25 cellular contexts compared by ENCODE assay signal in the genomic region with DNA sequence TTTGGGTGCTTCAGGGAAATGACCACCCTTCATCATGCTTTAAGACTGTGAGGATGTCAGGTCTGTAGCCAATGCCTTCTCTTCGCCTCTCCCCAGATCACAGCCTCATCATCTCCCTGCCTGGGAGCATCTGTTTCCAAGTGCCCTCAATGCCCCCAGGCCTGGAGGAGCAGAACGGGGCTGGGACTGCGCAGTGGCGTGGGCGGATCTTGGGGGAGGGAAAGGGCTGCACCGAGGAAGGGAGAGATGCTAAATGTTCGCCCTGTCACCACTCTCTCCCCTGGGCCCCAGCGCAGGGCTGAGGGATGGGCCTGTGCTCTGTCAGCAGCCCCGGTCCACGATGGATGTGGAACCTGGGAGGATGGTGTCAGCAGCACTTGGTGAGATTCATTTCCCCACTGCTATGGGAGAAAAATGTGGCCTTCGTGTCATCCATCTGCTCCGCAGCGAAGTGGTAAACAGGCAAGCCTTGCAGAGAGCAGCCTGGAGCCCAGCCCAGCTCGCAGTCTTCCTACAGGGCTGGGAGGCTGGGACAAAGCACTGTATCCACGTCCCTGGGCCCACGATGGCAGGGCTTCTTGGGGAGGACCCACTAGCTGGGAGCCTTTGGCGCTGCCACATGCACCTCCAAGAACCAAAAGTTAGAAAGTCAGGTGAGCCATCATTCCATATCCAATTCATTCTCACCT.
A peak's percentile ranks its signal among the peaks of the same experiment; 100 is the strongest.
DNase-seq lines count a peak whose midpoint lies in the region; TF ChIP-seq lines count a peak whose summit lies in the region.
"Had no signal": no experiment of that assay in that cellular context is flagged by ENCODE, and none has a peak within 500 bp of the region (broad histone marks: within the 10 kb centered on the region; RNA-seq: fewer than 3 reads in every experiment).

No MANE protein-coding gene starts in this region.

- H3K36me3 ChIP-seq in Caco-2 (ENCODE audit: control insufficient read depth, insufficient read depth, low read length), result no peaks in the 10 kb centered on the region
- no peaks in the 10 kb centered on the region for H3K36me3 ChIP-seq in hepatocyte (replicated peaks; ENCODE audit: insufficient read depth, low read depth)
- H3K36me3 ChIP-seq in neuronal stem cell (replicated peaks in 1 of 2; ENCODE audit: control insufficient read depth in 2 of 2, insufficient read depth in 2 of 2, low read length in 2 of 2), result no peaks in the 10 kb centered on the region
- H3K36me3 ChIP-seq in SK-N-SH (replicated peaks in 1 of 2; ENCODE audit: control insufficient read depth in 1 of 2, insufficient read depth in 2 of 2, low read length in 1 of 2), result no peaks in the 10 kb centered on the region
- H3K36me3 ChIP-seq: HAP-1 had no signal

- POLR2A ChIA-PET in Caco-2 (lab: Charles Lee), result no interaction called here
- POLR2A ChIA-PET in SK-N-SH (lab: Yijun Ruan, JAX), result no interaction called here

- H3K9me3 Mint-ChIP-seq in Caco-2 (ENCODE audit: unreplicated experiment), result no peaks in the 10 kb centered on the region
- H3K9me3 Mint-ChIP-seq: CD8-positive, alpha-beta T cell; HFFc6 had no signal

- no peak overlapping the region for H2BK5ac ChIP-seq in neuronal stem cell (ENCODE audit: low read length)

- intact Hi-C loops in Caco-2 (cut with micrococcal nuclease; ENCODE audit: unreplicated experiment), result no loop called here

- no peaks in the 10 kb centered on the region for H3K27me3 Mint-ChIP-seq in Caco-2 (ENCODE audit: insufficient read depth, unreplicated experiment)

- H3K4me3 ChIP-seq in Caco-2 (ENCODE audit: low read depth, low read length), result no peak overlapping the region
- H3K4me3 ChIP-seq in hepatocyte, result no peak overlapping the region
- H3K4me3 ChIP-seq in neuronal stem cell (ENCODE audit: low read length in 2 of 2), result peak overlapping the region in 1 of 2 donors; percentile 27
- no peak overlapping the region for H3K4me3 ChIP-seq in SK-N-SH (ENCODE audit: low read depth in 2 of 2, low read length in 1 of 2)
- H3K4me3 ChIP-seq: GM23248, HAP-1 had no signal

- no peak for TF ChIP-seq RAD21 in SK-N-SH (IDR thresholded peaks at IDR 0.05; ENCODE audit: low read length)

- TF ChIP-seq CTCF in Caco-2 (IDR thresholded peaks at IDR 0.05; ENCODE audit: insufficient read depth in 1 of 2, low read depth in 1 of 2, low read length in 1 of 2, severe bottlenecking in 1 of 2, unreplicated experiment in 1 of 2) (no peak), hepatocyte (IDR thresholded peaks at IDR 0.05; ENCODE audit: poor library complexity) (no peak), SK-N-SH (IDR thresholded peaks at IDR 0.05) (no peak)

- H4K20me1 ChIP-seq in hepatocyte (ENCODE audit: insufficient read depth, poor library complexity, severe bottlenecking), result no peaks in the 10 kb centered on the region
- no peaks in the 10 kb centered on the region for H4K20me1 ChIP-seq in SK-N-SH (ENCODE audit: insufficient read depth)

- H2AFZ ChIP-seq in hepatocyte (no peak overlapping the region), neuronal stem cell (ENCODE audit: low read length) (no peak overlapping the region), SK-N-SH (ENCODE audit: low read depth) (no peak overlapping the region)
- H2AFZ ChIP-seq: GM23248 had no signal

- 72% methylated on average over 17 of the region's 17 CpGs for WGBS in hepatocyte (ENCODE audit: low lambda C conversion rate, missing lambda C conversion rate)
- no CpG with 5 or more reads among the region's 17 CpGs for WGBS in neuronal stem cell (ENCODE audit: extremely low coverage in 2 of 2, insufficient read length in 2 of 2, insufficient replicate concordance in 1 of 2), 2 donors
- 31% methylated on average over 10 of the region's 17 CpGs for WGBS in SK-N-SH (ENCODE audit: low lambda C conversion rate)

- H3K9ac ChIP-seq in neuronal stem cell (ENCODE audit: low read depth, low read length, poor library complexity) (no peak overlapping the region), SK-N-SH (no peak overlapping the region)
- H3K9ac ChIP-seq: GM23248, KMS-11 had no signal

- no TSS peak for BruUV-seq in Caco-2 (replicated peaks; lab: Mats Ljungman, UMichigan)

- DNase-seq in Caco-2 (no peak), SK-N-DZ (ENCODE audit: low spot score) (peak; percentile 69), hepatocyte (ENCODE audit: low spot score) (no peak), neuronal stem cell (ENCODE audit: low spot score) (no peak), SK-N-SH (no peak), KG1 (lab: John Stamatoyannopoulos, UW) (no peak), AG08395 (ENCODE audit: low spot score) (no peak)
- DNase-seq: Calu3; CD8-positive, alpha-beta T cell; DND-41; GM23248; HFFc6; MM.1S; NCI-H1048; NCI-H1417; NCI-H187 treated with DMSO at 0.1 percent for 48 hours; NCI-H2107; NCI-H446 treated with DMSO at 0.1 percent for 48 hours; NCI-H526; NCI-H82; NK-92 treated with Interleukin-12 subunit alpha and Interleukin-12 subunit beta, amount 100 ng/mL, for 24 hours; PC-3 had no signal

- CTCF ChIA-PET in Caco-2 (lab: Charles Lee) (no interaction called here), SK-N-SH (lab: Yijun Ruan, JAX) (interaction anchor here (0.8 kb wide), 1 partner anchor 12 kb away, joined by 3 read pairs; no protein-coding TSS in a partner anchor)

- H3K4me1 Mint-ChIP-seq in Caco-2 (ENCODE audit: low read depth, unreplicated experiment), result peaks cover 35% of the 10 kb centered on the region

- H3K9me2 ChIP-seq in hepatocyte (replicated peaks; ENCODE audit: insufficient read depth), result no peaks in the 10 kb centered on the region
- no peaks in the 10 kb centered on the region for H3K9me2 ChIP-seq in SK-N-SH

- no peaks in the 10 kb centered on the region for H3F3A ChIP-seq in SK-N-SH (replicated peaks; ENCODE audit: insufficient read depth)

- no peak overlapping the region for H2BK120ac ChIP-seq in neuronal stem cell (ENCODE audit: low read depth, low read length)

- H3K79me2 ChIP-seq in hepatocyte (no peaks in the 10 kb centered on the region), SK-N-SH (ENCODE audit: insufficient read depth) (no peaks in the 10 kb centered on the region)

- H3K14ac ChIP-seq in neuronal stem cell (ENCODE audit: low read length), result peak overlapping the region; percentile 57

- H3K23ac ChIP-seq in neuronal stem cell (ENCODE audit: low read depth, low read length, poor library complexity), result peak overlapping the region; percentile 3

- TF ChIP-seq EP300 in SK-N-SH (IDR thresholded peaks at IDR 0.05; ENCODE audit: borderline replicate concordance in 1 of 2, low read depth in 1 of 2, low read length in 1 of 2), result no peak

- H3K27ac ChIP-seq in hepatocyte, result no peak overlapping the region
- H3K27ac ChIP-seq in neuronal stem cell (replicated peaks; ENCODE audit: low read length), result no peak overlapping the region
- no peak overlapping the region for H3K27ac ChIP-seq in SK-N-SH (ENCODE audit: low read depth in 2 of 2, low read length in 1 of 2)
- H3K27ac ChIP-seq: C4-2B, GM23248, KMS-11 had no signal

- H2BK15ac ChIP-seq in neuronal stem cell (ENCODE audit: low read length), result peak overlapping the region; percentile 28

- H3K4me2 ChIP-seq in hepatocyte, result peak overlapping the region; percentile 44
- no peak overlapping the region for H3K4me2 ChIP-seq in neuronal stem cell (ENCODE audit: insufficient read depth, low read length, poor library complexity, severe bottlenecking)
- H3K4me2 ChIP-seq in SK-N-SH, result no peak overlapping the region
- H3K4me2 ChIP-seq: KMS-11 had no signal

- peak overlapping the region; percentile 86 for H2BK12ac ChIP-seq in neuronal stem cell (ENCODE audit: low read length)

- H3K4me3 Mint-ChIP-seq in Caco-2 (ENCODE audit: unreplicated experiment), result peak overlapping the region; percentile 55
- H3K4me3 Mint-ChIP-seq: CD8-positive, alpha-beta T cell; HFFc6 had no signal

- no peak overlapping the region for H4K91ac ChIP-seq in neuronal stem cell (ENCODE audit: low read depth, low read length, poor library complexity)

- no peaks in the 10 kb centered on the region for H3K27me3 ChIP-seq in Caco-2 (replicated peaks; ENCODE audit: control insufficient read depth, insufficient read depth, low read length)
- no peaks in the 10 kb centered on the region for H3K27me3 ChIP-seq in hepatocyte
- no peaks in the 10 kb centered on the region for H3K27me3 ChIP-seq in neuronal stem cell (ENCODE audit: control insufficient read depth in 3 of 3, insufficient read depth in 3 of 3, low read depth in 1 of 3, low read length in 3 of 3)
- no peaks in the 10 kb centered on the region for H3K27me3 ChIP-seq in SK-N-SH (ENCODE audit: insufficient read depth)

- H3K4me1 ChIP-seq in Caco-2 (peaks cover 62% of the 10 kb centered on the region), hepatocyte (ENCODE audit: insufficient read depth) (peaks cover 11% of the 10 kb centered on the region), neuronal stem cell (ENCODE audit: control insufficient read depth in 2 of 2, insufficient read depth in 1 of 2, low read depth in 1 of 2, low read length in 2 of 2) (peaks cover 0 to 7% of the 10 kb centered on the region in 2 donors), SK-N-SH (ENCODE audit: control insufficient read depth in 1 of 2, insufficient read depth in 2 of 2, low read depth in 1 of 2, low read length in 1 of 2) (peaks cover 0 to 35% of the 10 kb centered on the region in 2 experiments; a peak in 2 of 4 replicates)
- H3K4me1 ChIP-seq: HAP-1 had no signal

- H3K79me1 ChIP-seq in neuronal stem cell (ENCODE audit: low read depth, low read length), result no peaks in the 10 kb centered on the region

- H3K9me3 ChIP-seq in Caco-2 (no peaks in the 10 kb centered on the region), hepatocyte (ENCODE audit: low read depth) (no peaks in the 10 kb centered on the region), neuronal stem cell (replicated peaks in 1 of 2; ENCODE audit: control insufficient read depth in 2 of 2, insufficient read depth in 1 of 2, low read depth in 1 of 2, low read length in 2 of 2) (peaks cover 0 to 4% of the 10 kb centered on the region in 2 donors), SK-N-SH (no peaks in the 10 kb centered on the region)
- H3K9me3 ChIP-seq: HAP-1 had no signal

- peak overlapping the region; percentile 74 for H3K18ac ChIP-seq in neuronal stem cell (ENCODE audit: low read length)

- peak overlapping the region; percentile 47 for H2AK5ac ChIP-seq in neuronal stem cell (ENCODE audit: low read depth, low read length)

- no peak overlapping the region for H3K4ac ChIP-seq in neuronal stem cell (ENCODE audit: low read length)

- H3K27ac Mint-ChIP-seq in Caco-2 (ENCODE audit: unreplicated experiment), result peak overlapping the region; percentile 86
- H3K27ac Mint-ChIP-seq: CD8-positive, alpha-beta T cell; HFFc6 had no signal

- H4K8ac ChIP-seq in neuronal stem cell (ENCODE audit: low read depth, low read length), result no peak overlapping the region

- H3K36me3 Mint-ChIP-seq in Caco-2 (ENCODE audit: insufficient read depth, unreplicated experiment), result no peaks in the 10 kb centered on the region
- H3K36me3 Mint-ChIP-seq: CD8-positive, alpha-beta T cell had no signal

TF ChIP-seq in SK-N-SH, 30 proteins besides CTCF, POLR2A, EP300 and RAD21 (continues in another document):
- TF ChIP-seq, protein P1, sequence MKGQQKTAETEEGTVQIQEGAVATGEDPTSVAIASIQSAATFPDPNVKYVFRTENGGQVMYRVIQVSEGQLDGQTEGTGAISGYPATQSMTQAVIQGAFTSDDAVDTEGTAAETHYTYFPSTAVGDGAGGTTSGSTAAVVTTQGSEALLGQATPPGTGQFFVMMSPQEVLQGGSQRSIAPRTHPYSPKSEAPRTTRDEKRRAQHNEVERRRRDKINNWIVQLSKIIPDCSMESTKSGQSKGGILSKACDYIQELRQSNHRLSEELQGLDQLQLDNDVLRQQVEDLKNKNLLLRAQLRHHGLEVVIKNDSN (IDR thresholded peaks at IDR 0.05; ENCODE audit: borderline replicate concordance, low read depth), result no peak
